19 cellular contexts compared by ENCODE assay signal in genomic region chr7:158252837-158253669, GRCh38.
DNase-seq lines count a peak whose midpoint lies in the region; ATAC-seq and TF ChIP-seq lines count a peak whose summit lies in the region.
"Had no signal": no experiment of that assay in that cellular context is flagged by ENCODE, and none has a peak within 500 bp of the region (broad histone marks: within the 10 kb centered on the region; RNA-seq: fewer than 3 reads in every experiment).

No MANE protein-coding gene starts in this region.

- H3K36me3 Mint-ChIP-seq in neural crest cell (ENCODE audit: low read depth) (no peaks in the 10 kb centered on the region), CD14-positive monocyte (no peaks in the 10 kb centered on the region)
- H3K36me3 Mint-ChIP-seq in activated T-helper 1 cell treated with anti-CD3 and anti-CD28 coated beads, Interleukin-12 subunit alpha, Interleukin-12 subunit beta, Interleukin-2, Interleukin-4 antibody, amounts not matched to agents 30 ng/mL and 10 ng/mL and 1 ng/mL, durations not matched to agents 14 hours and 24 hours and 36 hours (ENCODE audit: low read depth) = no peaks in the 10 kb centered on the region

- peaks cover under 1% of the 10 kb centered on the region for H3K4me1 Mint-ChIP-seq in neural crest cell
- H3K4me1 Mint-ChIP-seq in activated T-helper 1 cell treated with anti-CD3 and anti-CD28 coated beads, Interleukin-12 subunit alpha, Interleukin-12 subunit beta, Interleukin-2, Interleukin-4 antibody, amounts not matched to agents 30 ng/mL and 10 ng/mL and 1 ng/mL, durations not matched to agents 14 hours and 24 hours and 36 hours (ENCODE audit: low read depth) = no peaks in the 10 kb centered on the region
- no peaks in the 10 kb centered on the region for H3K4me1 Mint-ChIP-seq in CD14-positive monocyte
- H3K4me1 Mint-ChIP-seq: GM23338 had no signal

- no peak for TF ChIP-seq POLR2A in upper lobe of left lung (IDR thresholded peaks at IDR 0.05)

- peak; percentile 51 for DNase-seq in activated effector memory CD4-positive, alpha-beta T cell treated with anti-CD3 and anti-CD28 coated beads, Interleukin-2, amount 50 U/mL, for 16 hours
- DNase-seq in activated effector memory CD4-positive, alpha-beta T cell treated with Interleukin-2 at 50 U/mL for 16 hours = no peak
- DNase-seq in coronary artery (ENCODE audit: low spot score) = peak; percentile 43
- no peak for DNase-seq in neural crest cell (ENCODE audit: low read depth, low spot score)
- peak; percentile 24 to 77 for DNase-seq in upper lobe of left lung
- DNase-seq in activated T-helper 1 cell treated with anti-CD3 and anti-CD28 coated beads, Interleukin-12 subunit alpha, Interleukin-12 subunit beta, Interleukin-2, Interleukin-4 antibody, amounts not matched to agents 30 ng/mL and 10 ng/mL and 1 ng/mL, durations not matched to agents 14 hours and 24 hours and 36 hours (ENCODE audit: low spot score) = no peak
- no peak for DNase-seq in CD14-positive monocyte (ENCODE audit: low spot score)
- DNase-seq: activated naive CD4-positive, alpha-beta T cell treated with Interleukin-2 at 50 U/mL for 16 hours; COR-L47; cortex of kidney; DND-41; KG1; MM.1S; NCI-H1417 treated with DMSO at 0.1 percent for 48 hours; NCI-H446 had no signal

- no peak for TF ChIP-seq CTCF in coronary artery (IDR thresholded peaks at IDR 0.05)
- no peak for TF ChIP-seq CTCF in neural crest cell (conservative IDR thresholded peaks at IDR 0.05)
- no peak for TF ChIP-seq CTCF in upper lobe of left lung (IDR thresholded peaks at IDR 0.05)
- no peak for TF ChIP-seq CTCF in CD14-positive monocyte (IDR thresholded peaks at IDR 0.05)

- H3K36me3 ChIP-seq in upper lobe of left lung = no peaks in the 10 kb centered on the region
- H3K36me3 ChIP-seq: BLaER1, prostate gland had no signal

- H3K9me3 ChIP-seq in upper lobe of left lung = no peaks in the 10 kb centered on the region
- H3K9me3 ChIP-seq: BLaER1, prostate gland had no signal

- no peaks in the 10 kb centered on the region for H3K27me3 ChIP-seq in upper lobe of left lung
- H3K27me3 ChIP-seq: BLaER1 had no signal

- H3K4me3 ChIP-seq in coronary artery (no peak overlapping the region), upper lobe of left lung (peak overlapping the region in 1 of 4 donors; percentile 12)
- H3K4me3 ChIP-seq: BLaER1, GM23338, prostate gland had no signal

- ATAC-seq in upper lobe of left lung (ENCODE audit: low FRiP score in 2 of 2) (no peak), HG02798 (IDR thresholded peaks at IDR 0.05; ENCODE audit: poor library complexity, unreplicated experiment) (no peak)
- ATAC-seq: GM23338 had no signal

- intact Hi-C loops in activated T-helper 1 cell treated with anti-CD3 and anti-CD28 coated beads, Interleukin-12 subunit alpha, Interleukin-12 subunit beta, Interleukin-2, Interleukin-4 antibody, amounts not matched to agents 30 ng/mL and 10 ng/mL and 1 ng/mL, durations not matched to agents 14 hours and 24 hours and 36 hours (cut with micrococcal nuclease) = no loop called here
- intact Hi-C loops in CD14-positive monocyte (cut with micrococcal nuclease) = no loop called here

- no peak overlapping the region for H3K27ac ChIP-seq in coronary artery
- H3K27ac ChIP-seq in upper lobe of left lung = no peak overlapping the region
- H3K27ac ChIP-seq: BLaER1, prostate gland had no signal

- H3K4me3 Mint-ChIP-seq in neural crest cell (no peak overlapping the region), CD14-positive monocyte (no peak overlapping the region)
- no peak overlapping the region for H3K4me3 Mint-ChIP-seq in activated T-helper 1 cell treated with anti-CD3 and anti-CD28 coated beads, Interleukin-12 subunit alpha, Interleukin-12 subunit beta, Interleukin-2, Interleukin-4 antibody, amounts not matched to agents 30 ng/mL and 10 ng/mL and 1 ng/mL, durations not matched to agents 14 hours and 24 hours and 36 hours
- H3K4me3 Mint-ChIP-seq: GM23338 had no signal

- H3K27ac Mint-ChIP-seq in neural crest cell (ENCODE audit: unreplicated experiment) = peak overlapping the region; percentile 27
- no peak overlapping the region for H3K27ac Mint-ChIP-seq in activated T-helper 1 cell treated with anti-CD3 and anti-CD28 coated beads, Interleukin-12 subunit alpha, Interleukin-12 subunit beta, Interleukin-2, Interleukin-4 antibody, amounts not matched to agents 30 ng/mL and 10 ng/mL and 1 ng/mL, durations not matched to agents 14 hours and 24 hours and 36 hours
- no peak overlapping the region for H3K27ac Mint-ChIP-seq in CD14-positive monocyte
- H3K27ac Mint-ChIP-seq: GM23338 had no signal

- H3K9me3 Mint-ChIP-seq in neural crest cell (no peaks in the 10 kb centered on the region), CD14-positive monocyte (peaks cover 16 to 39% (median 21%) of the 10 kb centered on the region in 7 donors)
- peaks cover 17% of the 10 kb centered on the region for H3K9me3 Mint-ChIP-seq in activated T-helper 1 cell treated with anti-CD3 and anti-CD28 coated beads, Interleukin-12 subunit alpha, Interleukin-12 subunit beta, Interleukin-2, Interleukin-4 antibody, amounts not matched to agents 30 ng/mL and 10 ng/mL and 1 ng/mL, durations not matched to agents 14 hours and 24 hours and 36 hours

- 29 to 64% methylated on average over 29 to 34 of the region's 34 CpGs for WGBS in upper lobe of left lung, 2 donors

- H3K4me1 ChIP-seq in upper lobe of left lung = no peaks in the 10 kb centered on the region
- H3K4me1 ChIP-seq: BLaER1, prostate gland had no signal

- TF ChIP-seq EP300 in upper lobe of left lung (IDR thresholded peaks at IDR 0.05) = no peak

- H3K27me3 Mint-ChIP-seq in neural crest cell (ENCODE audit: low read depth) = no peaks in the 10 kb centered on the region
- H3K27me3 Mint-ChIP-seq in activated T-helper 1 cell treated with anti-CD3 and anti-CD28 coated beads, Interleukin-12 subunit alpha, Interleukin-12 subunit beta, Interleukin-2, Interleukin-4 antibody, amounts not matched to agents 30 ng/mL and 10 ng/mL and 1 ng/mL, durations not matched to agents 14 hours and 24 hours and 36 hours (ENCODE audit: insufficient read depth) = no peaks in the 10 kb centered on the region
- peaks cover 0 to 2% (median under 1%) of the 10 kb centered on the region in 3 donors for H3K27me3 Mint-ChIP-seq in CD14-positive monocyte (ENCODE audit: low read depth in 3 of 3)

Comparison
In these comparisons a context has a peak if more than half of its experiments do, and no peak if none do; other contexts are left out.
1. DNase-seq: peak in activated effector memory CD4-positive, alpha-beta T cell treated with anti-CD3 and anti-CD28 coated beads, Interleukin-2, amount 50 U/mL, for 16 hours (single experiment), coronary artery (single experiment) and upper lobe of left lung (2 of 2); none in activated effector memory CD4-positive, alpha-beta T cell treated with Interleukin-2 at 50 U/mL for 16 hours (single experiment), neural crest cell (single experiment), activated T-helper 1 cell treated with anti-CD3 and anti-CD28 coated beads, Interleukin-12 subunit alpha, Interleukin-12 subunit beta, Interleukin-2, Interleukin-4 antibody, amounts not matched to agents 30 ng/mL and 10 ng/mL and 1 ng/mL, durations not matched to agents 14 hours and 24 hours and 36 hours (single experiment) and CD14-positive monocyte (single experiment).